In genomic region chr12:9634177-9634803, GRCh38 we compare ENCODE assay signal across 8 cellular contexts. TPM values are rescaled to one million over a fixed set of nuclear protein-coding genes. Genes with fewer than 3 reads are reported as not detected.
DNase-seq lines count a peak whose midpoint lies in the region; ATAC-seq and TF ChIP-seq lines count a peak whose summit lies in the region.

No MANE protein-coding gene starts in this region.

- H3K4me1 Mint-ChIP-seq in chondrocyte (ENCODE audit: low read depth): no peaks in the 10 kb centered on the region

- H3K36me3 ChIP-seq in cardiac muscle cell: no peaks in the 10 kb centered on the region
- no peaks in the 10 kb centered on the region for H3K36me3 ChIP-seq in mucosa of descending colon (ENCODE audit: low read depth)
- no peaks in the 10 kb centered on the region for H3K36me3 ChIP-seq in stomach

- peak; percentile 64 to 66 for DNase-seq in cardiac muscle cell (ENCODE audit: low read depth in 1 of 2, low spot score in 1 of 2)
- no peak for DNase-seq in Right ventricle myocardium inferior (ENCODE audit: missing footprints)
- peak; percentile 71 for DNase-seq in NB4 (ENCODE audit: low read depth)
- DNase-seq in activated CD4-positive, alpha-beta T cell treated with anti-CD3 and anti-CD28 coated beads for 24 hours (ENCODE audit: low read depth in 2 of 2): peak; percentile 64 to 79
- DNase-seq in chondrocyte (ENCODE audit: low spot score): no peak
- peak in 1 of 3 donors; percentile 89 for DNase-seq in mucosa of descending colon
- peak; percentile 69 for DNase-seq in stomach

- H3K4me3 Mint-ChIP-seq in chondrocyte (ENCODE audit: unreplicated experiment): no peak overlapping the region

- 22 to 29% (median 24%) methylated on average over 2 of the region's 2 CpGs for WGBS in stomach, 5 donors

- H3K4me1 ChIP-seq in cardiac muscle cell (ENCODE audit: low read depth): no peaks in the 10 kb centered on the region
- no peaks in the 10 kb centered on the region for H3K4me1 ChIP-seq in mucosa of descending colon (ENCODE audit: low read depth)
- H3K4me1 ChIP-seq in stomach: peaks cover 0 to 12% (median 0%) of the 10 kb centered on the region in 4 donors

- no peak overlapping the region for H3K27ac Mint-ChIP-seq in chondrocyte (ENCODE audit: unreplicated experiment)

- TF ChIP-seq CTCF in cardiac muscle cell (IDR thresholded peaks at IDR 0.05; ENCODE audit: low read depth, low read length) (peak; percentile 71), NB4 (IDR thresholded peaks at IDR 0.05; ENCODE audit: low read depth, low read length) (peak; percentile 35), chondrocyte (IDR thresholded peaks at IDR 0.05) (peak; percentile 93), mucosa of descending colon (IDR thresholded peaks at IDR 0.05) (peak; percentile 33), stomach (IDR thresholded peaks at IDR 0.05) (peak in 5 of 7 experiments; percentile 4 to 66 (median 59))

- H3K27me3 ChIP-seq in cardiac muscle cell (no peaks in the 10 kb centered on the region), stomach (no peaks in the 10 kb centered on the region)

- H3K9me3 Mint-ChIP-seq in chondrocyte (ENCODE audit: low read depth): no peaks in the 10 kb centered on the region

- no peaks in the 10 kb centered on the region for H3K27me3 Mint-ChIP-seq in chondrocyte (ENCODE audit: low read depth)

- no peak for TF ChIP-seq EP300 in stomach (IDR thresholded peaks at IDR 0.05)

- TF ChIP-seq POLR2A in NB4 (IDR thresholded peaks at IDR 0.05; ENCODE audit: extremely low read depth, insufficient read length) (no peak), stomach (IDR thresholded peaks at IDR 0.05) (no peak)

- no peaks in the 10 kb centered on the region for H3K9me3 ChIP-seq in cardiac muscle cell (ENCODE audit: low read depth)
- H3K9me3 ChIP-seq in mucosa of descending colon: no peaks in the 10 kb centered on the region
- H3K9me3 ChIP-seq in stomach: no peaks in the 10 kb centered on the region

- H3K36me3 Mint-ChIP-seq in chondrocyte (ENCODE audit: low read depth): no peaks in the 10 kb centered on the region

- H3K27ac ChIP-seq in cardiac muscle cell: no peak overlapping the region
- H3K27ac ChIP-seq in stomach: no peak overlapping the region

- H3K4me3 ChIP-seq in cardiac muscle cell: no peak overlapping the region
- no peak overlapping the region for H3K4me3 ChIP-seq in NB4 (ENCODE audit: low read depth, low read length)
- H3K4me3 ChIP-seq in mucosa of descending colon: no peak overlapping the region
- no peak overlapping the region for H3K4me3 ChIP-seq in stomach

- intact Hi-C loops in Right ventricle myocardium inferior (cut with DNase I): loop anchor here (1.0 kb wide), 1 partner anchor 74 kb away; no protein-coding TSS in a partner anchor
- intact Hi-C loops in mucosa of descending colon (cut with DNase I, micrococcal nuclease): loop anchor here (2.0 to 10.0 kb wide), 2 partner anchors 71 to 75 kb away; no protein-coding TSS in a partner anchor
- intact Hi-C loops in stomach (cut with DNase I; ENCODE audit: low total_unique reads): no loop called here

- ATAC-seq in Right ventricle myocardium inferior (no peak), mucosa of descending colon (peak; percentile 77), HG03432 (IDR thresholded peaks at IDR 0.05; ENCODE audit: unreplicated experiment) (no peak)

RNA-seq across cellular contexts. Expression of gene KLRB1, which starts 26.6 kb away (rescaled TPM):
- total RNA-seq in cardiac muscle cell (not detected in 2 replicates), Right ventricle myocardium inferior (0.38 TPM), chondrocyte (not detected in 3 replicates), mucosa of descending colon (1 to 10 TPM; 1.5 to 2.1 (median 1.7) TPM), stomach (1 to 10 TPM in 1 of 5 donors, under 1 TPM in 1, not detected in 3; 0.87 to 4.4 TPM)
- polyA plus RNA-seq in cardiac muscle cell (not detected in 2 replicates), stomach (1 to 10 TPM in 2 of 3 donors, under 1 TPM in 1; 0.50 to 4.9 (median 1.8) TPM)

RNA-seq across cellular contexts. Expression of gene CLEC2D, which starts 35.2 kb away (rescaled TPM):
- total RNA-seq in cardiac muscle cell: 4.5 and 20.2 TPM in 2 replicates
- polyA plus RNA-seq in cardiac muscle cell: 7.8 and 20.3 TPM in 2 replicates
- 3.0 TPM for total RNA-seq in Right ventricle myocardium inferior
- 3.7 to 5.1 TPM (median 4.6 TPM) in 3 replicates for total RNA-seq in chondrocyte
- total RNA-seq in mucosa of descending colon: 10 to 100 TPM in 1 of 3 donors, 1 to 10 TPM in 2; 7.1 to 10.1 (median 7.2) TPM
- total RNA-seq in stomach: 10 to 100 TPM in 4 of 5 donors, not detected in 1; 21.1 to 90.2 (median 32.0) TPM
- polyA plus RNA-seq in stomach: 1 to 10 TPM; 2.2 to 6.4 (median 5.1) TPM

Comparison
In these comparisons a context has a peak if more than half of its experiments do, and no peak if none do; other contexts are left out.
1. DNase-seq: peak in cardiac muscle cell (2 of 2), NB4 (single experiment), activated CD4-positive, alpha-beta T cell treated with anti-CD3 and anti-CD28 coated beads for 24 hours (2 of 2) and stomach (single experiment); none in Right ventricle myocardium inferior (single experiment) and chondrocyte (single experiment).
2. CTCF ChIP-seq: peak in every context shown above with its lines; median percentile 93 in chondrocyte; 71 in cardiac muscle cell; 59 in stomach; 35 in NB4; 33 in mucosa of descending colon.